ENCODE assay signal across 13 cellular contexts in genomic region chr4:156476359-156476758, GRCh38.
DNase-seq lines count a peak whose midpoint lies in the region; ATAC-seq and TF ChIP-seq lines count a peak whose summit lies in the region.
"Had no signal": no experiment of that assay in that cellular context is flagged by ENCODE, and none has a peak within 500 bp of the region (broad histone marks: within the 10 kb centered on the region; RNA-seq: fewer than 3 reads in every experiment).

No MANE protein-coding gene starts in this region.

- no peak overlapping the region for H3K4me3 Mint-ChIP-seq in T-helper 2 cell treated with Interferon-gamma antibody and Interleukin-4, amounts not matched to agents 5 μg/mL and 100 μg/mL, for 36 hours
- no peak overlapping the region for H3K4me3 Mint-ChIP-seq in glutamatergic neuron (ENCODE audit: unreplicated experiment)
- H3K4me3 Mint-ChIP-seq: activated T-helper 1 cell treated with anti-CD3 and anti-CD28 coated beads, Interleukin-12 subunit alpha, Interleukin-12 subunit beta, Interleukin-2, Interleukin-4 antibody, amounts not matched to agents 30 ng/mL and 10 ng/mL and 1 ng/mL, durations not matched to agents 14 hours and 24 hours and 36 hours; CD4-positive, alpha-beta T cell had no signal

- H3K4me3 ChIP-seq in AG10803 (ENCODE audit: low read length) (no peak overlapping the region), choroid plexus epithelial cell (ENCODE audit: low read depth, low read length) (no peak overlapping the region)

- H3K36me3 Mint-ChIP-seq in T-helper 2 cell treated with Interferon-gamma antibody and Interleukin-4, amounts not matched to agents 5 μg/mL and 100 μg/mL, for 36 hours (ENCODE audit: low read depth) = no peaks in the 10 kb centered on the region
- H3K36me3 Mint-ChIP-seq in glutamatergic neuron (ENCODE audit: unreplicated experiment) = no peaks in the 10 kb centered on the region

- no peak for TF ChIP-seq CTCF in AG10803 (conservative IDR thresholded peaks at IDR 0.05; ENCODE audit: low read length)
- TF ChIP-seq CTCF in choroid plexus epithelial cell (conservative IDR thresholded peaks at IDR 0.05; ENCODE audit: low read depth, low read length) = no peak
- no peak for TF ChIP-seq CTCF in glutamatergic neuron (IDR thresholded peaks at IDR 0.05; ENCODE audit: partially characterized antibody, unreplicated experiment)

- peak; percentile 98 for DNase-seq in AG10803 (ENCODE audit: low read depth)
- DNase-seq in NCI-H226 = peak; percentile 92
- DNase-seq in choroid plexus epithelial cell (ENCODE audit: low read depth) = peak; percentile 97
- peak; percentile 85 for DNase-seq in myocyte (ENCODE audit: low read depth)
- no peak for DNase-seq in T-helper 2 cell treated with Interferon-gamma antibody and Interleukin-4, amounts not matched to agents 5 μg/mL and 100 μg/mL, for 36 hours (ENCODE audit: low spot score)
- no peak for DNase-seq in glutamatergic neuron
- DNase-seq: CD4-positive, alpha-beta T cell; H7; NCI-H510A treated with DMSO at 0.1 percent for 48 hours; stimulated activated CD4-positive, alpha-beta T cell treated with anti-CD3 and anti-CD28 coated beads, Interleukin-12 subunit alpha, Interleukin-12 subunit beta, amount 100 ng/mL, for 4 hours had no signal

- no peaks in the 10 kb centered on the region for H3K4me1 Mint-ChIP-seq in T-helper 2 cell treated with Interferon-gamma antibody and Interleukin-4, amounts not matched to agents 5 μg/mL and 100 μg/mL, for 36 hours (ENCODE audit: low read depth)
- peaks cover 3% of the 10 kb centered on the region for H3K4me1 Mint-ChIP-seq in glutamatergic neuron (ENCODE audit: low read depth, unreplicated experiment)

- H3K9me3 Mint-ChIP-seq in T-helper 2 cell treated with Interferon-gamma antibody and Interleukin-4, amounts not matched to agents 5 μg/mL and 100 μg/mL, for 36 hours = no peaks in the 10 kb centered on the region
- H3K9me3 Mint-ChIP-seq in glutamatergic neuron (ENCODE audit: unreplicated experiment) = no peaks in the 10 kb centered on the region
- H3K9me3 Mint-ChIP-seq: activated T-helper 1 cell treated with anti-CD3 and anti-CD28 coated beads, Interleukin-12 subunit alpha, Interleukin-12 subunit beta, Interleukin-2, Interleukin-4 antibody, amounts not matched to agents 30 ng/mL and 10 ng/mL and 1 ng/mL, durations not matched to agents 14 hours and 24 hours and 36 hours; CD4-positive, alpha-beta T cell had no signal

- no peaks in the 10 kb centered on the region for H3K27me3 Mint-ChIP-seq in T-helper 2 cell treated with Interferon-gamma antibody and Interleukin-4, amounts not matched to agents 5 μg/mL and 100 μg/mL, for 36 hours (ENCODE audit: low read depth)
- H3K27me3 Mint-ChIP-seq in glutamatergic neuron (ENCODE audit: unreplicated experiment) = no peaks in the 10 kb centered on the region
- H3K27me3 Mint-ChIP-seq: CD4-positive, alpha-beta T cell had no signal

- H3K27ac Mint-ChIP-seq in T-helper 2 cell treated with Interferon-gamma antibody and Interleukin-4, amounts not matched to agents 5 μg/mL and 100 μg/mL, for 36 hours = no peak overlapping the region
- H3K27ac Mint-ChIP-seq in glutamatergic neuron (ENCODE audit: unreplicated experiment) = no peak overlapping the region
- H3K27ac Mint-ChIP-seq: activated T-helper 1 cell treated with anti-CD3 and anti-CD28 coated beads, Interleukin-12 subunit alpha, Interleukin-12 subunit beta, Interleukin-2, Interleukin-4 antibody, amounts not matched to agents 30 ng/mL and 10 ng/mL and 1 ng/mL, durations not matched to agents 14 hours and 24 hours and 36 hours; CD4-positive, alpha-beta T cell had no signal

- ATAC-seq in HG03432 (IDR thresholded peaks at IDR 0.05; ENCODE audit: unreplicated experiment) (no peak), GM21423 (IDR thresholded peaks at IDR 0.05; ENCODE audit: unreplicated experiment) (no peak)

Comparison
In these comparisons a context has a peak if more than half of its experiments do, and no peak if none do; other contexts are left out.
1. DNase-seq: peak in AG10803 (single experiment), NCI-H226 (single experiment), choroid plexus epithelial cell (single experiment) and myocyte (single experiment); none in T-helper 2 cell treated with Interferon-gamma antibody and Interleukin-4, amounts not matched to agents 5 μg/mL and 100 μg/mL, for 36 hours (single experiment) and glutamatergic neuron (single experiment).